In the genomic region with DNA sequence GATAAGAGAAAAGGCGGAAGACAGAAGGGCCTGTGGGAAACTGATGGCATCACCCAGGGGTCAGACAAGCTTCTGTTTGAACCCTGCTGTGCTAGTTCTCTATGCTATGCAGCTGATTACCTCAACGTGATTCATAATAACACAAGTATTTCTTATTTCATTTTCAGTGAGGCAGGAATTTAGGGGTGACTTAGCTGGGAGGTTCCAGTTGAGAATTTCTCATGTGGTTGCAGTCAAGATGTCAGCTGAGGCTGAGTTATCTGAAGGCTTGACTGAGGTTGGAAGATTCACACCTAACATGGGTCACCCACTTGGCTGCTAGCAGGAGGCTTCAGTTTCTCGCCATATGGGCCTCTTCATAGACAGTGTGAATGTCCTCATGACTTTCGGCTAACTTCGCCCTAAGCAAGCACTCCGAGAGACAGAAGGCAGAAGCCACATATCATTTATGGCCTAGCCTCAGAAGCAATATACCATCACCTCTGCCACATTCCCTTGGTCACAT, we compare ENCODE assay signal across 1 cellular context.
TF ChIP-seq lines count a peak whose summit lies in the region.

No MANE protein-coding gene starts in this region.

TF ChIP-seq in IMR-90, 13 proteins besides CTCF, POLR2A, EP300 and RAD21 (continued from another document):
- no peak for TF ChIP-seq USF2 (IDR thresholded peaks at IDR 0.05; ENCODE audit: low read depth, low read length)
- no peak for TF ChIP-seq FOS (IDR thresholded peaks at IDR 0.05; ENCODE audit: low read depth, low read length)
- TF ChIP-seq RFX5 (IDR thresholded peaks at IDR 0.05; ENCODE audit: low read depth, low read length): no peak
- TF ChIP-seq NFE2L2 (IDR thresholded peaks at IDR 0.05; ENCODE audit: low read depth, low read length): no peak
- TF ChIP-seq MXI1 (IDR thresholded peaks at IDR 0.05; ENCODE audit: borderline replicate concordance, low read depth, low read length): no peak
- no peak for TF ChIP-seq ELK1 (IDR thresholded peaks at IDR 0.05; ENCODE audit: borderline replicate concordance, low read depth, low read length)
- TF ChIP-seq BHLHE40 (IDR thresholded peaks at IDR 0.05; ENCODE audit: low read depth, low read length): no peak
- TF ChIP-seq RCOR1 (IDR thresholded peaks at IDR 0.05; ENCODE audit: insufficient replicate concordance, low read length): no peak
